Comparison of ENCODE assay signal across 8 cellular contexts in the genomic region with DNA sequence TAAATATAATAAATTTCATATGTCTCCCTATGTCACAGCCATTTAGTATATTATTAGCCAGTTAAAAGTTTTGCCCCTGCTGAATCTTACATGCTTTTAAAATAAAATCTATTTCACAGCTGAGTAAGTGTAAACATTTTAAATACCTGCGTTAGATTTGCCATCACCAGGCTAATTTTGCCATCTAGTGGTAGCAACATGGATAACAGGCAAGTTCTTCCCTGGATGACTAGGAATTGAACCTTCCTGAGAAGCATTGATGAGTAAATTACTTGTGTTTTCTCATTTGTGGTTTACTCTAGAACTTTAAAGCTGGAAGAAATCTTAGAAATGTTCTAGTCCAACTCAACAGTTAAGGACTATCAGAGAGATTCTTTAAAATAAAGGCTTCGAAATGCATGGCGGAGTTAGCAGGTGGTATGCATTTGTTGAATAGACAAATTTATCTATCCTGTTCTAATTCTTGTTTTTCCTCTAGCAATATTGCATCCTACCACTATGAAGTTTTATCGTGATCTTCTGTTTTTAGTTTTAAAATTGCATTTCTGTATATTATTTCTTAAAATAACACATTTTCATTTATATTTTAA. TPM values are rescaled to one million over a fixed set of nuclear protein-coding genes. Genes with fewer than 3 reads are reported as not detected.
A peak's percentile ranks its signal among the peaks of the same experiment; 100 is the strongest.
DNase-seq lines count a peak whose midpoint lies in the region; ATAC-seq and TF ChIP-seq lines count a peak whose summit lies in the region.

No MANE protein-coding gene starts in this region.

- H3K36me3 ChIP-seq in OCI-LY1 (ENCODE audit: insufficient read depth, low read length) (no peaks in the 10 kb centered on the region), colonic mucosa (no peaks in the 10 kb centered on the region)

- H3K27me3 ChIP-seq in OCI-LY1 (ENCODE audit: insufficient read depth, low read length) = no peaks in the 10 kb centered on the region
- H3K27me3 ChIP-seq in colonic mucosa = no peaks in the 10 kb centered on the region

- H2AFZ ChIP-seq in OCI-LY1 (ENCODE audit: low read length) = no peak overlapping the region

- no peak overlapping the region for H3K27ac ChIP-seq in OCI-LY1 (ENCODE audit: low read depth, low read length, poor library complexity, severe bottlenecking)
- no peak overlapping the region for H3K27ac ChIP-seq in colonic mucosa

- no peak overlapping the region for H3K4me2 ChIP-seq in OCI-LY1 (ENCODE audit: low read length)

- no peak overlapping the region for H3K4me3 Mint-ChIP-seq in T-helper 2 cell treated with Interferon-gamma antibody and Interleukin-4, amounts not matched to agents 5 μg/mL and 100 μg/mL, for 36 hours

- H3K79me2 ChIP-seq in OCI-LY1 (ENCODE audit: insufficient read depth, low read length) = no peaks in the 10 kb centered on the region

- TF ChIP-seq CTCF in OCI-LY1 (IDR thresholded peaks at IDR 0.05; ENCODE audit: low read length) = peak; percentile 80
- peak; percentile 74 for TF ChIP-seq CTCF in colonic mucosa (IDR thresholded peaks at IDR 0.05)

- H3K9me3 ChIP-seq in OCI-LY1 (ENCODE audit: low read length) (no peaks in the 10 kb centered on the region), colonic mucosa (no peaks in the 10 kb centered on the region)

- H3K27me3 Mint-ChIP-seq in T-helper 2 cell treated with Interferon-gamma antibody and Interleukin-4, amounts not matched to agents 5 μg/mL and 100 μg/mL, for 36 hours (ENCODE audit: low read depth) = peaks cover 34% of the 10 kb centered on the region

- no peaks in the 10 kb centered on the region for H3K36me3 Mint-ChIP-seq in T-helper 2 cell treated with Interferon-gamma antibody and Interleukin-4, amounts not matched to agents 5 μg/mL and 100 μg/mL, for 36 hours (ENCODE audit: low read depth)

- H3K4me1 ChIP-seq in OCI-LY1 (ENCODE audit: insufficient read depth, low read length, severe bottlenecking) (no peaks in the 10 kb centered on the region), colonic mucosa (no peaks in the 10 kb centered on the region)

- no peak overlapping the region for H3K27ac Mint-ChIP-seq in T-helper 2 cell treated with Interferon-gamma antibody and Interleukin-4, amounts not matched to agents 5 μg/mL and 100 μg/mL, for 36 hours

- H3K9me3 Mint-ChIP-seq in T-helper 2 cell treated with Interferon-gamma antibody and Interleukin-4, amounts not matched to agents 5 μg/mL and 100 μg/mL, for 36 hours = no peaks in the 10 kb centered on the region

- intact Hi-C loops in colonic mucosa (cut with DNase I) = loop anchor here (2.0 to 10.0 kb wide), 3 partner anchors 96 to 440 kb away; no protein-coding TSS in a partner anchor

- ATAC-seq in GM18502 (IDR thresholded peaks at IDR 0.05; ENCODE audit: poor library complexity, unreplicated experiment) (peak; percentile 48), HG03442 (IDR thresholded peaks at IDR 0.05; ENCODE audit: unreplicated experiment) (peak; percentile 50), HG03460 (IDR thresholded peaks at IDR 0.05; ENCODE audit: unreplicated experiment) (no peak)

- H3K4me3 ChIP-seq in OCI-LY1 (ENCODE audit: low read depth, low read length, poor library complexity, severe bottlenecking) (no peak overlapping the region), colonic mucosa (no peak overlapping the region)

- no peaks in the 10 kb centered on the region for H3K9me2 ChIP-seq in OCI-LY1 (ENCODE audit: low read depth, low read length)

- no peaks in the 10 kb centered on the region for H4K20me1 ChIP-seq in OCI-LY1 (ENCODE audit: insufficient read depth, low read length)

- H3K4me1 Mint-ChIP-seq in T-helper 2 cell treated with Interferon-gamma antibody and Interleukin-4, amounts not matched to agents 5 μg/mL and 100 μg/mL, for 36 hours (ENCODE audit: low read depth) = no peaks in the 10 kb centered on the region

- H3K9ac ChIP-seq in OCI-LY1 (ENCODE audit: low read length) = no peak overlapping the region
- no peak overlapping the region for H3K9ac ChIP-seq in colonic mucosa (ENCODE audit: low read depth in 2 of 2, low read length in 2 of 2)

- peak; percentile 20 for DNase-seq in COR-L47 (lab: John Stamatoyannopoulos, UW)
- DNase-seq in colonic mucosa = peak; percentile 42
- peak; percentile 71 for DNase-seq in midbrain (lab: John Stamatoyannopoulos, UW)
- no peak for DNase-seq in T-helper 2 cell treated with Interferon-gamma antibody and Interleukin-4, amounts not matched to agents 5 μg/mL and 100 μg/mL, for 36 hours (ENCODE audit: low spot score)

- no peaks in the 10 kb centered on the region for H3F3A ChIP-seq in OCI-LY1 (ENCODE audit: insufficient read depth, low read length)

RNA-seq across cellular contexts. Expression of gene PRSS35, which starts 2.6 kb away (rescaled TPM):
- total RNA-seq in colonic mucosa = under 1 TPM; 0.11 to 0.22 TPM
